10 cellular contexts compared by ENCODE assay signal in genomic region chr10:119251315-119251708, GRCh38. TPM values are rescaled to one million over a fixed set of nuclear protein-coding genes. Genes with fewer than 3 reads are reported as not detected.
DNase-seq lines count a peak whose midpoint lies in the region; ATAC-seq and TF ChIP-seq lines count a peak whose summit lies in the region.
"Had no signal": no experiment of that assay in that cellular context is flagged by ENCODE, and none has a peak within 500 bp of the region (broad histone marks: within the 10 kb centered on the region; RNA-seq: fewer than 3 reads in every experiment).

No MANE protein-coding gene starts in this region.

- ATAC-seq in SK-N-SH treated with all-trans-retinoic acid at 6 μM for 48 hours (peak; percentile 64), GM21367 (IDR thresholded peaks at IDR 0.05; ENCODE audit: unreplicated experiment) (no peak), GM18873 (IDR thresholded peaks at IDR 0.05; ENCODE audit: low FRiP score, unreplicated experiment) (no peak), GM21619 (IDR thresholded peaks at IDR 0.05; ENCODE audit: unreplicated experiment) (no peak)

- H3K4me3 ChIP-seq in fibroblast of villous mesenchyme (ENCODE audit: low read depth, low read length) (no peak overlapping the region), trophoblast cell (ENCODE audit: low read depth, low read length) (no peak overlapping the region)
- H3K4me3 ChIP-seq: HAP-1, PC-9 had no signal

- no peaks in the 10 kb centered on the region for H3K9me3 ChIP-seq in trophoblast cell (ENCODE audit: insufficient read depth, low read depth, low read length)
- H3K9me3 ChIP-seq: HAP-1 had no signal

- H3K27ac ChIP-seq in trophoblast cell (ENCODE audit: low read depth, low read length) = peak overlapping the region; percentile 55
- H3K27ac ChIP-seq: PC-9 had no signal

- no peak overlapping the region for H2AK5ac ChIP-seq in trophoblast cell (ENCODE audit: low read length)

- no peaks in the 10 kb centered on the region for H3K36me3 ChIP-seq in trophoblast cell (ENCODE audit: control insufficient read depth in 1 of 2, insufficient read depth in 2 of 2, low read length in 2 of 2)
- H3K36me3 ChIP-seq: HAP-1 had no signal

- no peak overlapping the region for H3K18ac ChIP-seq in trophoblast cell (ENCODE audit: low read length)

- H3K23ac ChIP-seq in trophoblast cell (ENCODE audit: low read length) = no peak overlapping the region

- no peak overlapping the region for H3K4ac ChIP-seq in trophoblast cell (ENCODE audit: low read depth, low read length)

- no peak overlapping the region for H4K91ac ChIP-seq in trophoblast cell (ENCODE audit: low read depth, low read length)

- H2AFZ ChIP-seq in trophoblast cell (ENCODE audit: insufficient read depth, low read length, poor library complexity) = no peak overlapping the region
- H2AFZ ChIP-seq: PC-9 had no signal

- H4K12ac ChIP-seq in trophoblast cell (ENCODE audit: low read depth, low read length) = no peak overlapping the region

- H3K79me2 ChIP-seq in trophoblast cell (ENCODE audit: control insufficient read depth, insufficient read depth, low read length, poor library complexity) = peaks cover 3% of the 10 kb centered on the region

- no peak overlapping the region for H2BK12ac ChIP-seq in trophoblast cell (ENCODE audit: low read length)

- no peaks in the 10 kb centered on the region for H3K27me3 ChIP-seq in trophoblast cell (ENCODE audit: insufficient read depth, low read length)

- no peak overlapping the region for H3K4me2 ChIP-seq in trophoblast cell (ENCODE audit: low read length)
- H3K4me2 ChIP-seq: PC-9 had no signal

- H3K14ac ChIP-seq in trophoblast cell (ENCODE audit: low read length) = no peak overlapping the region

- H3K4me1 ChIP-seq in trophoblast cell (ENCODE audit: control insufficient read depth in 1 of 2, insufficient read depth in 2 of 2, low read length in 2 of 2) = peaks cover 27 to 36% of the 10 kb centered on the region in 2 experiments

- H3K9ac ChIP-seq in trophoblast cell (ENCODE audit: low read length) = no peak overlapping the region

- peaks cover 13% of the 10 kb centered on the region for H3K79me1 ChIP-seq in trophoblast cell (ENCODE audit: low read length)

- TF ChIP-seq CTCF in fibroblast of villous mesenchyme (IDR thresholded peaks at IDR 0.05; ENCODE audit: insufficient read depth, low read depth, low read length) = no peak

- no peak overlapping the region for H2BK5ac ChIP-seq in trophoblast cell (ENCODE audit: low read depth, low read length, poor library complexity)

- no peak overlapping the region for H4K8ac ChIP-seq in trophoblast cell (ENCODE audit: low read depth, low read length)

- DNase-seq in Ammon's horn (ENCODE audit: low spot score) (peak; percentile 27), fibroblast of villous mesenchyme (ENCODE audit: low read depth) (peak; percentile 95), trophoblast cell (no peak)
- DNase-seq in activated naive CD4-positive, alpha-beta T cell treated with Interleukin-2 at 50 U/mL for 16 hours = no peak

- no CpG with 5 or more reads among the region's 7 CpGs for WGBS in trophoblast cell (ENCODE audit: extremely low coverage, insufficient coverage, insufficient read length)

- no peak overlapping the region for H2BK120ac ChIP-seq in trophoblast cell (ENCODE audit: insufficient read depth, low read length, poor library complexity)

TF ChIP-seq in SK-N-SH treated with all-trans-retinoic acid at 6 μM for 48 hours, 23 proteins besides CTCF, POLR2A, EP300 and RAD21:
- no peak for TF ChIP-seq BACH2 (CRISPR knock-in tag; IDR thresholded peaks at IDR 0.05; ENCODE audit: borderline replicate concordance)
- TF ChIP-seq ISL1 (CRISPR knock-in tag; IDR thresholded peaks at IDR 0.05) = peak; percentile 75
- no peak for TF ChIP-seq ZC3H10 (CRISPR knock-in tag; IDR thresholded peaks at IDR 0.05)
- 0 out of 2 replicates have a peak, but pooled peaks have one; percentile 12 for TF ChIP-seq TOX (CRISPR knock-in tag; IDR thresholded peaks at IDR 0.05; ENCODE audit: borderline replicate concordance)
- TF ChIP-seq CSDC2 (CRISPR knock-in tag; IDR thresholded peaks at IDR 0.05) = 0 out of 2 replicates have a peak, but pooled peaks have one; percentile 59
- no peak for TF ChIP-seq ZFP3 (CRISPR knock-in tag; IDR thresholded peaks at IDR 0.05)
- TF ChIP-seq OSR1 (CRISPR knock-in tag; IDR thresholded peaks at IDR 0.05) = no peak
- no peak for TF ChIP-seq TSHZ2 (CRISPR knock-in tag; IDR thresholded peaks at IDR 0.05)
- peak; percentile 84 for TF ChIP-seq SNAI2 (CRISPR knock-in tag; IDR thresholded peaks at IDR 0.05)
- no peak for TF ChIP-seq ZNF565 (CRISPR knock-in tag; conservative IDR thresholded peaks at IDR 0.05; ENCODE audit: low read depth)
- TF ChIP-seq ZNF8 (CRISPR knock-in tag; IDR thresholded peaks at IDR 0.05) = no peak
- TF ChIP-seq ESRRG (CRISPR knock-in tag; IDR thresholded peaks at IDR 0.05) = no peak

RNA-seq across cellular contexts. Expression of gene GRK5, which starts 43.9 kb away (rescaled TPM):
- 15.5 and 16.0 TPM in 2 replicates for total RNA-seq in fibroblast of villous mesenchyme
- 1.4 and 1.5 TPM in 2 replicates for polyA plus RNA-seq in trophoblast cell (2013)

Comparison
In these comparisons a context has a peak if more than half of its experiments do, and no peak if none do; other contexts are left out.
1. DNase-seq: peak in Ammon's horn (single experiment) and fibroblast of villous mesenchyme (single experiment); none in trophoblast cell (0 of 2) and activated naive CD4-positive, alpha-beta T cell treated with Interleukin-2 at 50 U/mL for 16 hours (single experiment).